In genomic region chr3:144756704-144757440, GRCh38 we compare ENCODE assay signal across 32 cellular contexts.
"Had no signal": no experiment of that assay in that cellular context is flagged by ENCODE, and none has a peak within 500 bp of the region (broad histone marks: within the 10 kb centered on the region; RNA-seq: fewer than 3 reads in every experiment).

No MANE protein-coding gene starts in this region.

- H3K36me3 ChIP-seq: ascending aorta, breast epithelium, cardiac muscle cell, WERI-Rb-1 had no signal

- H3K27me3 ChIP-seq: ascending aorta, breast epithelium, cardiac muscle cell, dorsolateral prefrontal cortex had no signal

- DNase-seq: activated B cell treated with CpG ODN at 0.5 μM for 24 hours; activated CD4-positive, alpha-beta T cell treated with anti-CD3 and anti-CD28 coated beads for 48 hours; activated CD4-positive, alpha-beta T cell treated with anti-CD3 and anti-CD28 coated beads, Interleukin-2, amount 50 U/mL, for 1 hour; activated CD4-positive, alpha-beta T cell treated with anti-CD3 and anti-CD28 coated beads, Interleukin-2, amount 50 U/mL, for 48 hours; activated CD8-positive, alpha-beta memory T cell treated with anti-CD3 and anti-CD28 coated beads for 24 hours; activated CD8-positive, alpha-beta T cell treated with anti-CD3 and anti-CD28 coated beads for 36 hours; activated effector memory CD4-positive, alpha-beta T cell treated with Interleukin-2 at 50 U/mL for 16 hours; activated naive CD4-positive, alpha-beta T cell; activated naive CD4-positive, alpha-beta T cell treated with anti-CD3 and anti-CD28 coated beads, Interleukin-2, amount 10 ng/mL, durations not matched to agents 7 days and 5 days; activated naive CD8-positive, alpha-beta T cell treated with anti-CD3 and anti-CD28 coated beads, Interleukin-2, amount 10 ng/mL, durations not matched to agents 7 days and 5 days; activated T-cell treated with anti-CD3 and anti-CD28 coated beads, Interleukin-2, amount 50 U/mL, for 4 hours; central memory CD4-positive, alpha-beta T cell; cerebellar nuclear complex; dorsolateral prefrontal cortex; effector memory CD4-positive, alpha-beta T cell; endodermal cell; foreskin fibroblast; T-helper 1 cell; T-helper 17 cell; T1000; WERI-Rb-1 had no signal

- H3K27ac Mint-ChIP-seq: activated B cell treated with CpG ODN at 0.5 μM for 24 hours; activated CD8-positive, alpha-beta T cell treated with anti-CD3 and anti-CD28 coated beads for 36 hours; activated naive CD4-positive, alpha-beta T cell treated with anti-CD3 and anti-CD28 coated beads, Interleukin-2, amount 10 ng/mL, durations not matched to agents 7 days and 5 days; activated naive CD4-positive, alpha-beta T cell treated with anti-CD3 and anti-CD28 coated beads, Interleukin-2, amount 50 U/mL, for 72 hours; activated naive CD8-positive, alpha-beta T cell treated with anti-CD3 and anti-CD28 coated beads, Interleukin-2, amount 10 ng/mL, durations not matched to agents 7 days and 5 days; activated T-helper 17 cell treated with anti-CD3 and anti-CD28 coated beads, Interleukin-2, amount 50 U/mL, for 72 hours; brain; dendritic cell treated with granulocyte-macrophage colony-stimulating factor and Interleukin-4, amounts not matched to agents 40 ng/mL and 50 ng/mL, for 4 days; endodermal cell; T-helper 17 cell; T-helper 2 cell treated with Interferon-gamma antibody and Interleukin-4, amounts not matched to agents 5 μg/mL and 100 μg/mL, for 36 hours had no signal

- H3K4me1 Mint-ChIP-seq: activated B cell treated with CpG ODN at 0.5 μM for 24 hours; activated naive CD4-positive, alpha-beta T cell treated with anti-CD3 and anti-CD28 coated beads, Interleukin-2, amount 10 ng/mL, durations not matched to agents 7 days and 5 days; activated naive CD8-positive, alpha-beta T cell treated with anti-CD3 and anti-CD28 coated beads, Interleukin-2, amount 10 ng/mL, durations not matched to agents 7 days and 5 days; activated T-helper 17 cell treated with anti-CD3 and anti-CD28 coated beads, Interleukin-2, amount 50 U/mL, for 72 hours; endodermal cell; T-helper 17 cell had no signal

- H3K4me3 Mint-ChIP-seq: activated B cell treated with CpG ODN at 0.5 μM for 24 hours; activated CD8-positive, alpha-beta T cell treated with anti-CD3 and anti-CD28 coated beads for 36 hours; activated naive CD4-positive, alpha-beta T cell treated with anti-CD3 and anti-CD28 coated beads, Interleukin-2, amount 10 ng/mL, durations not matched to agents 7 days and 5 days; activated naive CD8-positive, alpha-beta T cell treated with anti-CD3 and anti-CD28 coated beads, Interleukin-2, amount 10 ng/mL, durations not matched to agents 7 days and 5 days; activated T-cell treated with anti-CD3 and anti-CD28 coated beads, Interleukin-2, amount 50 U/mL, for 4 hours; activated T-helper 17 cell treated with anti-CD3 and anti-CD28 coated beads, Interleukin-2, amount 50 U/mL, for 72 hours; brain; dendritic cell treated with granulocyte-macrophage colony-stimulating factor and Interleukin-4, amounts not matched to agents 40 ng/mL and 50 ng/mL, for 4 days; endodermal cell; T-helper 17 cell; T-helper 2 cell treated with Interferon-gamma antibody and Interleukin-4, amounts not matched to agents 5 μg/mL and 100 μg/mL, for 36 hours had no signal

- H3K27ac ChIP-seq: ascending aorta, breast epithelium, cardiac muscle cell, coronary artery, dorsolateral prefrontal cortex, WERI-Rb-1 had no signal

- H3K9me3 Mint-ChIP-seq: activated naive CD8-positive, alpha-beta T cell treated with anti-CD3 and anti-CD28 coated beads, Interleukin-2, amount 10 ng/mL, durations not matched to agents 7 days and 5 days; activated T-cell treated with anti-CD3 and anti-CD28 coated beads, Interleukin-2, amount 50 U/mL, for 4 hours; activated T-helper 17 cell treated with anti-CD3 and anti-CD28 coated beads, Interleukin-2, amount 50 U/mL, for 72 hours; T-helper 2 cell treated with Interferon-gamma antibody and Interleukin-4, amounts not matched to agents 5 μg/mL and 100 μg/mL, for 36 hours had no signal

- H3K27me3 Mint-ChIP-seq: activated B cell treated with CpG ODN at 0.5 μM for 24 hours; activated CD8-positive, alpha-beta T cell treated with anti-CD3 and anti-CD28 coated beads for 36 hours; activated naive CD4-positive, alpha-beta T cell treated with anti-CD3 and anti-CD28 coated beads, Interleukin-2, amount 10 ng/mL, durations not matched to agents 7 days and 5 days; activated naive CD8-positive, alpha-beta T cell treated with anti-CD3 and anti-CD28 coated beads, Interleukin-2, amount 10 ng/mL, durations not matched to agents 7 days and 5 days; activated T-helper 17 cell treated with anti-CD3 and anti-CD28 coated beads, Interleukin-2, amount 50 U/mL, for 72 hours; brain; dendritic cell treated with granulocyte-macrophage colony-stimulating factor and Interleukin-4, amounts not matched to agents 40 ng/mL and 50 ng/mL, for 4 days; T-helper 17 cell had no signal

- H3K4me1 ChIP-seq: ascending aorta, breast epithelium had no signal

- H3K4me3 ChIP-seq: ascending aorta, breast epithelium, cardiac muscle cell, coronary artery, dorsolateral prefrontal cortex had no signal

- ATAC-seq: activated CD4-positive, CD25-positive, alpha-beta regulatory T cell treated with anti-CD3 and anti-CD28 coated beads, Interleukin-2, amount 50 U/mL, for 24 hours; activated CD8-positive, alpha-beta T cell treated with anti-CD3 and anti-CD28 coated beads for 36 hours; activated naive CD4-positive, alpha-beta T cell treated with anti-CD3 and anti-CD28 coated beads, Interleukin-2, amount 50 U/mL, for 72 hours; activated T-cell treated with anti-CD3 and anti-CD28 coated beads, Interleukin-2, amount 50 U/mL, for 4 hours; activated T-helper 17 cell treated with anti-CD3 and anti-CD28 coated beads, Interleukin-2, amount 50 U/mL, for 72 hours; esophagus mucosa; T-helper 17 cell had no signal

- H3K9me3 ChIP-seq: ascending aorta had no signal
